1 cellular context compared by ENCODE assay signal in the genomic region with DNA sequence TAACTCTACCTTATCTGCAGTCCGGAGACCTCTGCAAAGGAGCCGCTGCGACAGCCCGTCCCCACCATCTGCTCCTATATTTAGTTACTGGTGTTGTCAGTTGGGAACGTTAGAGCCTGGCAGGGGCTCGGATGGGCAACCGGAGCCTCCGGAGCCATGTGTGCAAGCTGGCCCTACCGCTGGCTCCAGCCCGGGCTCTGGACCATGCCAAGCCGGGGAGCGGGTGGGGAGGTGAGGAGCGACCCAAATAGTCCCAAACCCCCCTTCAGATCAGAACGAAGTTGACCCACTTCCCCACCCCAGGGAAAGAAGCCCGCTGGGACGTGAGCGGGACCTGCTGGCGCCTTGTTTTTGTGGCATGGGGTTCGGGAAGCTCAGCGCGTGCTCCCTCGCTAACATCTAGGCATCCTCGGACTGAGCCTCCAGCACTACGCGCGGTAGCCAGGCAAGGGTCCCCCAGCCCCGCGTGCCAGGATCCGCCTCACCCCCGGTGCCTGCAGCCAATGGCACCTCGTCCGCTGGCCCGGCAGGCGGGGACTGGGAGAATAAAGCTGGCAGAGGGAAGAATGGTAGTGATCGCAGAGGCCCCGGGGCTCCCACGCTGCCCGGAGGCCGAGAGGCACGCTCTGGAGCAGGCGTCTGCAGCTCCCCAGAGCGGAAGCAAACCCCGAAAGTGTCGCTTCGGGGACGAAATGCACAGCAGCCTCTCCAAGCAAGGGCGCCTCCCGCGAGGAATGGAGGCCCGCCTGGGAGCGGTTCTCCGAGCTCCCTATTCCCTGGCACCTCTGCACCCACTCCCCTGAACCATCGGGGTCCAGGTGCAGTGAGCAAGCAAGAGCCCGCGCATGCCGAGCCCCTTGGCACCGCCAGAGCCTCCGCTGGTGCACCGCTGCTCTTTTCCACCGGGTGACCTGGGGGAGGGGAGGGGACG.
A peak's percentile ranks its signal among the peaks of the same experiment; 100 is the strongest.
TF ChIP-seq lines count a peak whose summit lies in the region.

No MANE protein-coding gene starts in this region.

TF ChIP-seq in K562, 482 proteins besides CTCF, POLR2A, EP300 and RAD21 (continued from another document and continues in another):
- TF ChIP-seq AFF4 (CRISPR knock-in tag; IDR thresholded peaks at IDR 0.05) (no peak), THRAP3 (IDR thresholded peaks at IDR 0.05; ENCODE audit: borderline replicate concordance) (no peak), ZC3H4 (CRISPR knock-in tag; IDR thresholded peaks at IDR 0.05; ENCODE audit: borderline replicate concordance) (no peak), ZNF282 (CRISPR knock-in tag; IDR thresholded peaks at IDR 0.05) (0 out of 2 replicates have a peak, but pooled peaks have one; percentile 83), ZNF395 (CRISPR knock-in tag; IDR thresholded peaks at IDR 0.05) (no peak), ZBTB33 (CRISPR knock-in tag; IDR thresholded peaks at IDR 0.05) (peak; percentile 48; the same call in 1 of the 2 replicates), PCBP1 (IDR thresholded peaks at IDR 0.05; ENCODE audit: low read depth, low read length, poor library complexity, severe bottlenecking) (peak; percentile 84), HDAC3 (IDR thresholded peaks at IDR 0.05; ENCODE audit: borderline replicate concordance, partially characterized antibody) (no peak), SMAD2 (IDR thresholded peaks at IDR 0.05; ENCODE audit: low read depth, low read length) (no peak), ZNF398 (CRISPR knock-in tag; IDR thresholded peaks at IDR 0.05) (no peak), ZBTB34 (CRISPR knock-in tag; IDR thresholded peaks at IDR 0.05) (no peak), MNT (conservative IDR thresholded peaks at IDR 0.05) (no peak; a peak in 1 of 4 replicates), ZNF347 (CRISPR knock-in tag; IDR thresholded peaks at IDR 0.05; ENCODE audit: low read depth) (no peak), ZNF407 (IDR thresholded peaks at IDR 0.05; ENCODE audit: low read depth) (no peak), CXXC5 (CRISPR knock-in tag; IDR thresholded peaks at IDR 0.05) (no peak), MYBL2 (IDR thresholded peaks at IDR 0.05; ENCODE audit: low read depth) (no peak), MYBL2 (CRISPR knock-in tag; IDR thresholded peaks at IDR 0.05; ENCODE audit: borderline replicate concordance) (no peak)
- TF ChIP-seq, protein P1, sequence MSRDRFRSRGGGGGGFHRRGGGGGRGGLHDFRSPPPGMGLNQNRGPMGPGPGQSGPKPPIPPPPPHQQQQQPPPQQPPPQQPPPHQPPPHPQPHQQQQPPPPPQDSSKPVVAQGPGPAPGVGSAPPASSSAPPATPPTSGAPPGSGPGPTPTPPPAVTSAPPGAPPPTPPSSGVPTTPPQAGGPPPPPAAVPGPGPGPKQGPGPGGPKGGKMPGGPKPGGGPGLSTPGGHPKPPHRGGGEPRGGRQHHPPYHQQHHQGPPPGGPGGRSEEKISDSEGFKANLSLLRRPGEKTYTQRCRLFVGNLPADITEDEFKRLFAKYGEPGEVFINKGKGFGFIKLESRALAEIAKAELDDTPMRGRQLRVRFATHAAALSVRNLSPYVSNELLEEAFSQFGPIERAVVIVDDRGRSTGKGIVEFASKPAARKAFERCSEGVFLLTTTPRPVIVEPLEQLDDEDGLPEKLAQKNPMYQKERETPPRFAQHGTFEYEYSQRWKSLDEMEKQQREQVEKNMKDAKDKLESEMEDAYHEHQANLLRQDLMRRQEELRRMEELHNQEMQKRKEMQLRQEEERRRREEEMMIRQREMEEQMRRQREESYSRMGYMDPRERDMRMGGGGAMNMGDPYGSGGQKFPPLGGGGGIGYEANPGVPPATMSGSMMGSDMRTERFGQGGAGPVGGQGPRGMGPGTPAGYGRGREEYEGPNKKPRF (IDR thresholded peaks at IDR 0.05; ENCODE audit: low read depth, low read length), result no peak
- TF ChIP-seq, protein P2, sequence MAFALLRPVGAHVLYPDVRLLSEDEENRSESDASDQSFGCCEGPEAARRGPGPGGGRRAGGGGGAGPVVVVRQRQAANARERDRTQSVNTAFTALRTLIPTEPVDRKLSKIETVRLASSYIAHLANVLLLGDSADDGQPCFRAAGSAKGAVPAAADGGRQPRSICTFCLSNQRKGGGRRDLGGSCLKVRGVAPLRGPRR (CRISPR knock-in tag; IDR thresholded peaks at IDR 0.05), result no peak
